In genomic region chr4:121784975-121785374, GRCh38 we compare ENCODE assay signal across 11 cellular contexts.
DNase-seq lines count a peak whose midpoint lies in the region; TF ChIP-seq lines count a peak whose summit lies in the region.
"Had no signal": no experiment of that assay in that cellular context is flagged by ENCODE, and none has a peak within 500 bp of the region (broad histone marks: within the 10 kb centered on the region; RNA-seq: fewer than 3 reads in every experiment).

No MANE protein-coding gene starts in this region.

- peak; percentile 73 for DNase-seq in COLO829 (ENCODE audit: low spot score)
- DNase-seq in RWPE1 (ENCODE audit: low spot score), result peak; percentile 68
- DNase-seq in epithelial cell of prostate (ENCODE audit: low read depth, low spot score), result peak; percentile 59
- peak; percentile 97 for DNase-seq in non-pigmented ciliary epithelial cell (ENCODE audit: low read depth)
- no peak for DNase-seq in cortex of kidney (lab: John Stamatoyannopoulos, UW)
- no peak for DNase-seq in GOT3 (lab: John Stamatoyannopoulos, UW)
- DNase-seq in MV-4-11 (lab: John Stamatoyannopoulos, UW), result no peak
- no peak for DNase-seq in T-helper 2 cell treated with Interferon-gamma antibody and Interleukin-4, amounts not matched to agents 5 μg/mL and 100 μg/mL, for 36 hours (ENCODE audit: low spot score)
- DNase-seq: activated CD8-positive, alpha-beta T cell treated with anti-CD3 and anti-CD28 coated beads for 36 hours; NCI-H2029 treated with DMSO at 0.1 percent for 48 hours had no signal

- H3K9me3 Mint-ChIP-seq in T-helper 2 cell treated with Interferon-gamma antibody and Interleukin-4, amounts not matched to agents 5 μg/mL and 100 μg/mL, for 36 hours, result no peaks in the 10 kb centered on the region

- peaks cover 9% of the 10 kb centered on the region for H3K4me1 Mint-ChIP-seq in T-helper 2 cell treated with Interferon-gamma antibody and Interleukin-4, amounts not matched to agents 5 μg/mL and 100 μg/mL, for 36 hours (ENCODE audit: low read depth)

- CTCF ChIA-PET in RWPE1 (lab: Yijun Ruan, JAX), result interaction anchor here (0.6 to 1.0 kb wide), 2 partner anchors 16 to 178 kb away, joined by 3 to 5 read pairs; no protein-coding TSS in a partner anchor

- TF ChIP-seq CTCF in RWPE1 (conservative IDR thresholded peaks at IDR 0.05; ENCODE audit: low read depth), result no peak

- H3K27ac Mint-ChIP-seq in T-helper 2 cell treated with Interferon-gamma antibody and Interleukin-4, amounts not matched to agents 5 μg/mL and 100 μg/mL, for 36 hours, result no peak overlapping the region
- H3K27ac Mint-ChIP-seq: activated CD8-positive, alpha-beta T cell treated with anti-CD3 and anti-CD28 coated beads for 36 hours had no signal

- H3K36me3 Mint-ChIP-seq in T-helper 2 cell treated with Interferon-gamma antibody and Interleukin-4, amounts not matched to agents 5 μg/mL and 100 μg/mL, for 36 hours (ENCODE audit: low read depth), result no peaks in the 10 kb centered on the region

- H3K27ac ChIP-seq in RWPE1 (peak overlapping the region; percentile 77), epithelial cell of prostate (peak overlapping the region; percentile 31)
- H3K27ac ChIP-seq: SK-N-MC had no signal

- H3K4me3 Mint-ChIP-seq in T-helper 2 cell treated with Interferon-gamma antibody and Interleukin-4, amounts not matched to agents 5 μg/mL and 100 μg/mL, for 36 hours, result no peak overlapping the region
- H3K4me3 Mint-ChIP-seq: activated CD8-positive, alpha-beta T cell treated with anti-CD3 and anti-CD28 coated beads for 36 hours had no signal

- peaks cover 38% of the 10 kb centered on the region for H3K27me3 Mint-ChIP-seq in T-helper 2 cell treated with Interferon-gamma antibody and Interleukin-4, amounts not matched to agents 5 μg/mL and 100 μg/mL, for 36 hours (ENCODE audit: low read depth)

- POLR2A ChIA-PET in RWPE1 (lab: Yijun Ruan, JAX; ENCODE audit: low non-redundant PET), result no interaction called here

Comparison
In these comparisons a context has a peak if more than half of its experiments do, and no peak if none do; other contexts are left out.
1. DNase-seq: peak in COLO829 (single experiment), RWPE1 (single experiment), epithelial cell of prostate (single experiment) and non-pigmented ciliary epithelial cell (single experiment); none in cortex of kidney (single experiment), GOT3 (single experiment), MV-4-11 (single experiment) and T-helper 2 cell treated with Interferon-gamma antibody and Interleukin-4, amounts not matched to agents 5 μg/mL and 100 μg/mL, for 36 hours (single experiment).